In the genomic region with DNA sequence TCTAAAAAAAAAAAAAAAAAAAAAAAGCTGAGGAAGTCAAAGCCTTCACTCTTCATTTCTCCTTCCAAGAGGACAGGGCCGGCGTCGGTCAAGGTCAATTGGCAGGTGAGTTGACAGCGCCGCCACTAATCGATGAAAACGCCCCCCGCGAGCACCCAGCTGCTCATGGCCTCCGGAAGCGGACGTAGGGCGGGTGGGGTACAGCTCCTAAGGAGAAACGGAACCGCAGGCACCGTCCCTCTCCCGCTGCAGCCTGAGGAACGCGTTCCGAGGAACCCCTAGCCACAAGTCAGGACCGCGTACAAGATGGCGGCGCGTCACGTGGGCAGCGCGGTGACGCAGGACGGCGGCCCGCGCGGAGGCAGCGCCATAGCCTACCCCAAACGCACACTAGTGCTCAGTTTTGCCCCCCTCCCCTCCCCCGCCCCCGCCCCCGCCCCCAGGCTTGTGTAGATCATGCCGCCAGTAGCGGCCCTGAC, we compare ENCODE assay signal across 8 cellular contexts. TPM values are rescaled to one million over a fixed set of nuclear protein-coding genes. Genes with fewer than 3 reads are reported as not detected.
A peak's percentile ranks its signal among the peaks of the same experiment; 100 is the strongest.
DNase-seq lines count a peak whose midpoint lies in the region; ATAC-seq lines count a peak whose summit lies in the region.

A gene (plus strand): TSS at position 465 of the 479 bp plus-strand sequence. CDS start 16,045 bp downstream, outside the sequence.

- peaks cover under 1% of the 10 kb centered on the region for H3K9me3 ChIP-seq in KOPT-K1 (ENCODE audit: insufficient read depth, low read length, poor library complexity, severe bottlenecking)

- DNase-seq in DMS79 (lab: John Stamatoyannopoulos, UW) (peak; percentile 91), RPMI8226 (peak; percentile 94), fibroblast of peridontal ligament (ENCODE audit: extremely low read depth) (peak; percentile 89)
- DNase-seq in activated T-helper 2 cell treated with anti-CD3 and anti-CD28 coated beads, Interferon-gamma antibody, Interleukin-2, Interleukin-4, amounts not matched to agents 10 μg/mL and 5 μg/mL and 100 μg/mL, durations not matched to agents 14 hours and 24 hours and 36 hours (ENCODE audit: low spot score), result peak; percentile 89
- DNase-seq in natural killer cell treated with Interleukin-12 subunit alpha and Interleukin-12 subunit beta and Interleukin-15 and Interleukin-18, amount 100 ng/mL, for 72 hours (ENCODE audit: low spot score), result peak; percentile 90
- peak; percentile 90 for DNase-seq in stimulated activated naive CD4-positive, alpha-beta T cell treated with Interleukin-2 at 50 U/mL for 16 hours (lab: John Stamatoyannopoulos, UW)

- no peaks in the 10 kb centered on the region for H3K27me3 Mint-ChIP-seq in activated T-helper 2 cell treated with anti-CD3 and anti-CD28 coated beads, Interferon-gamma antibody, Interleukin-2, Interleukin-4, amounts not matched to agents 10 μg/mL and 5 μg/mL and 100 μg/mL, durations not matched to agents 14 hours and 24 hours and 36 hours (ENCODE audit: low read depth)
- H3K27me3 Mint-ChIP-seq in natural killer cell treated with Interleukin-12 subunit alpha and Interleukin-12 subunit beta and Interleukin-15 and Interleukin-18, amount 100 ng/mL, for 72 hours, result no peaks in the 10 kb centered on the region

- peaks cover 16% of the 10 kb centered on the region for H3K36me3 Mint-ChIP-seq in activated T-helper 2 cell treated with anti-CD3 and anti-CD28 coated beads, Interferon-gamma antibody, Interleukin-2, Interleukin-4, amounts not matched to agents 10 μg/mL and 5 μg/mL and 100 μg/mL, durations not matched to agents 14 hours and 24 hours and 36 hours (ENCODE audit: low read depth)
- no peaks in the 10 kb centered on the region for H3K36me3 Mint-ChIP-seq in natural killer cell treated with Interleukin-12 subunit alpha and Interleukin-12 subunit beta and Interleukin-15 and Interleukin-18, amount 100 ng/mL, for 72 hours

- intact Hi-C loops in activated T-helper 2 cell treated with anti-CD3 and anti-CD28 coated beads, Interferon-gamma antibody, Interleukin-2, Interleukin-4, amounts not matched to agents 10 μg/mL and 5 μg/mL and 100 μg/mL, durations not matched to agents 14 hours and 24 hours and 36 hours (cut with micrococcal nuclease), result loop anchor here (2.0 to 10.0 kb wide), 6 partner anchors 21 to 561 kb away; a partner anchor contains a TSS

- peak within 1 kb of the TSS; percentile 98 for H3K4me3 Mint-ChIP-seq in activated T-helper 2 cell treated with anti-CD3 and anti-CD28 coated beads, Interferon-gamma antibody, Interleukin-2, Interleukin-4, amounts not matched to agents 10 μg/mL and 5 μg/mL and 100 μg/mL, durations not matched to agents 14 hours and 24 hours and 36 hours (ENCODE audit: low read depth)
- H3K4me3 Mint-ChIP-seq in natural killer cell treated with Interleukin-12 subunit alpha and Interleukin-12 subunit beta and Interleukin-15 and Interleukin-18, amount 100 ng/mL, for 72 hours, result peak within 1 kb of the TSS; percentile 93

- peaks cover 23% of the 10 kb centered on the region for H3K4me1 Mint-ChIP-seq in activated T-helper 2 cell treated with anti-CD3 and anti-CD28 coated beads, Interferon-gamma antibody, Interleukin-2, Interleukin-4, amounts not matched to agents 10 μg/mL and 5 μg/mL and 100 μg/mL, durations not matched to agents 14 hours and 24 hours and 36 hours (ENCODE audit: low read depth)
- peaks cover 21 to 23% of the 10 kb centered on the region in 2 donors for H3K4me1 Mint-ChIP-seq in natural killer cell treated with Interleukin-12 subunit alpha and Interleukin-12 subunit beta and Interleukin-15 and Interleukin-18, amount 100 ng/mL, for 72 hours (ENCODE audit: low read depth in 2 of 2)

- peak within 1 kb of the TSS; percentile 94 for H3K27ac ChIP-seq in KOPT-K1 (ENCODE audit: low read depth, low read length, poor library complexity, severe bottlenecking)

- no peaks in the 10 kb centered on the region for H3K9me3 Mint-ChIP-seq in activated T-helper 2 cell treated with anti-CD3 and anti-CD28 coated beads, Interferon-gamma antibody, Interleukin-2, Interleukin-4, amounts not matched to agents 10 μg/mL and 5 μg/mL and 100 μg/mL, durations not matched to agents 14 hours and 24 hours and 36 hours
- H3K9me3 Mint-ChIP-seq in natural killer cell treated with Interleukin-12 subunit alpha and Interleukin-12 subunit beta and Interleukin-15 and Interleukin-18, amount 100 ng/mL, for 72 hours, result no peaks in the 10 kb centered on the region

- ATAC-seq in GM21723 (IDR thresholded peaks at IDR 0.05; ENCODE audit: unreplicated experiment), result peak; percentile 76
- peak; percentile 95 for ATAC-seq in natural killer cell treated with Interleukin-12 subunit alpha and Interleukin-12 subunit beta and Interleukin-15 and Interleukin-18, amount 100 ng/mL, for 72 hours

- peak within 1 kb of the TSS; percentile 97 for H3K27ac Mint-ChIP-seq in activated T-helper 2 cell treated with anti-CD3 and anti-CD28 coated beads, Interferon-gamma antibody, Interleukin-2, Interleukin-4, amounts not matched to agents 10 μg/mL and 5 μg/mL and 100 μg/mL, durations not matched to agents 14 hours and 24 hours and 36 hours
- peak within 1 kb of the TSS; percentile 74 to 97 for H3K27ac Mint-ChIP-seq in natural killer cell treated with Interleukin-12 subunit alpha and Interleukin-12 subunit beta and Interleukin-15 and Interleukin-18, amount 100 ng/mL, for 72 hours

- no peaks in the 10 kb centered on the region for H3K36me3 ChIP-seq in KOPT-K1 (ENCODE audit: insufficient read depth, low read length)

RNA-seq across cellular contexts. Expression of the gene that starts here (rescaled TPM):
- total RNA-seq in activated T-helper 2 cell treated with anti-CD3 and anti-CD28 coated beads, Interferon-gamma antibody, Interleukin-2, Interleukin-4, amounts not matched to agents 10 μg/mL and 5 μg/mL and 100 μg/mL, durations not matched to agents 14 hours and 24 hours and 36 hours, result 58.8 and 63.0 TPM in 2 replicates
- total RNA-seq in natural killer cell treated with Interleukin-12 subunit alpha and Interleukin-12 subunit beta and Interleukin-15 and Interleukin-18, amount 100 ng/mL, for 72 hours, result 10 to 100 TPM; 35.4 to 37.3 TPM

Comparison
In these comparisons a context has a peak if more than half of its experiments do, and no peak if none do; other contexts are left out.
1. Peak in every context shown above with its lines: DNase-seq, ATAC-seq and H3K27ac ChIP-seq.